21 cellular contexts compared by ENCODE assay signal in the genomic region with DNA sequence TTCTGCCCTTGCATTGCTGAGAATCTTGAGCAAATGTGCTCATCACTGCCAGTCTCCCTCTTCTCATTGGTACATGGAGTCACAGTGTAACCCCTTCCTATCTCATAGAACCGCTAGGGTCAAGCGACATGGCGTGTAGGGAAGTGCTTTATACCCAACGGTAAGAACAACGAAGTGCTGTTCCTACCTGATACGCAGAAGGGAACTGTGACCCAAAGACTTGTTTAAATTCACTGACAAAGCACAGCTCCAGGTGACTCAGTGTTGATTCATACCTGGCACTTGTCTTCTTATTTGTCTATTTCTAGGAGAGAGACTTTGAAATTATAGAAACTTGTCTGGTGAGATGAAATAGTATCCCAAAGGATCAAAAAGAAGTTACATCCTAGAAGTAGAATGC. TPM values are rescaled to one million over a fixed set of nuclear protein-coding genes. Genes with fewer than 3 reads are reported as not detected.
A peak's percentile ranks its signal among the peaks of the same experiment; 100 is the strongest.
DNase-seq lines count a peak whose midpoint lies in the region; ATAC-seq and TF ChIP-seq lines count a peak whose summit lies in the region.
"Had no signal": no experiment of that assay in that cellular context is flagged by ENCODE, and none has a peak within 500 bp of the region (broad histone marks: within the 10 kb centered on the region; RNA-seq: fewer than 3 reads in every experiment).

No MANE protein-coding gene starts in this region.

- no peaks in the 10 kb centered on the region for H3K9me2 ChIP-seq in PC-9 (ENCODE audit: insufficient read depth)

- no peak overlapping the region for H2AFZ ChIP-seq in PC-9

- H3K4me3 ChIP-seq in PC-9 (no peak overlapping the region), epithelial cell of esophagus (ENCODE audit: low read length) (no peak overlapping the region)
- H3K4me3 ChIP-seq: ascending aorta, esophagus muscularis mucosa, thoracic aorta had no signal

- H3K79me2 ChIP-seq in PC-9 (ENCODE audit: low read depth): no peaks in the 10 kb centered on the region

- peaks cover 0 to 5% of the 10 kb centered on the region in 2 donors for H3K36me3 Mint-ChIP-seq in activated naive CD4-positive, alpha-beta T cell treated with anti-CD3 and anti-CD28 coated beads, Interleukin-2, amount 50 U/mL, for 72 hours
- H3K36me3 Mint-ChIP-seq: CD4-positive, alpha-beta memory T cell; IgD-negative memory B cell; stimulated activated memory B cell treated with anti-CD40 and anti-IgM and Interleukin-4, amounts not matched to agents 10 μg/mL and 1 μg/mL and 100 μg/mL, for 72 hours had no signal

- H3F3A ChIP-seq in PC-9 (ENCODE audit: insufficient read depth, low read depth): peaks cover 4% of the 10 kb centered on the region

- no peaks in the 10 kb centered on the region for H3K9me3 ChIP-seq in PC-9 (ENCODE audit: insufficient read depth, low read depth)
- H3K9me3 ChIP-seq: ascending aorta, thoracic aorta had no signal

- H3K36me3 ChIP-seq in PC-9 (ENCODE audit: low read depth): no peaks in the 10 kb centered on the region
- H3K36me3 ChIP-seq: ascending aorta, esophagus muscularis mucosa, thoracic aorta had no signal

- no peak for ATAC-seq in activated naive CD4-positive, alpha-beta T cell treated with anti-CD3 and anti-CD28 coated beads, Interleukin-2, amount 50 U/mL, for 72 hours
- ATAC-seq in HG02973 (IDR thresholded peaks at IDR 0.05; ENCODE audit: unreplicated experiment): no peak
- ATAC-seq: activated CD8-positive, alpha-beta T cell treated with anti-CD3 and anti-CD28 coated beads for 36 hours; activated T-cell treated with anti-CD3 and anti-CD28 coated beads, Interleukin-2, amount 50 U/mL, for 4 hours; left lobe of liver; stimulated activated memory B cell treated with anti-CD40 and anti-IgM and Interleukin-4, amounts not matched to agents 10 μg/mL and 1 μg/mL and 100 μg/mL, for 72 hours had no signal

- no peak overlapping the region for H3K27ac Mint-ChIP-seq in activated naive CD4-positive, alpha-beta T cell treated with anti-CD3 and anti-CD28 coated beads, Interleukin-2, amount 50 U/mL, for 72 hours
- H3K27ac Mint-ChIP-seq: activated CD8-positive, alpha-beta T cell treated with anti-CD3 and anti-CD28 coated beads for 36 hours; CD4-positive, alpha-beta memory T cell; IgD-negative memory B cell; stimulated activated memory B cell treated with anti-CD40 and anti-IgM and Interleukin-4, amounts not matched to agents 10 μg/mL and 1 μg/mL and 100 μg/mL, for 72 hours had no signal

- POLR2A ChIA-PET in PC-9 (lab: Charles Lee; ENCODE audit: unreplicated experiment): interaction anchor here (0.5 to 1.4 kb wide), 10 partner anchors 14 to 1351 kb away, joined by 3 to 19 read pairs (median 4); no protein-coding TSS in a partner anchor

- CTCF ChIA-PET in PC-9 (lab: Charles Lee): interaction anchor here (0.6 to 1.1 kb wide), 6 partner anchors 47 to 1303 kb away, joined by 3 to 8 read pairs (median 4); a partner anchor contains a TSS

- no peaks in the 10 kb centered on the region for H3K27me3 ChIP-seq in PC-9 (ENCODE audit: insufficient read depth, low read depth)
- H3K27me3 ChIP-seq: ascending aorta, esophagus muscularis mucosa had no signal

- DNase-seq in HCEC 1CT (peak; percentile 45), PC-9 (peak; percentile 42 to 95), epithelial cell of esophagus (ENCODE audit: low read depth) (peak; percentile 90), renal cortical epithelial cell (ENCODE audit: low read depth) (peak; percentile 60)
- no peak for DNase-seq in activated naive CD4-positive, alpha-beta T cell treated with anti-CD3 and anti-CD28 coated beads, Interleukin-2, amount 50 U/mL, for 72 hours (ENCODE audit: low spot score in 2 of 2)
- DNase-seq in activated CD8-positive, alpha-beta memory T cell treated with anti-CD3 and anti-CD28 coated beads, Interleukin-2, amount 50 U/mL, for 4 hours: no peak
- DNase-seq: activated CD8-positive, alpha-beta T cell treated with anti-CD3 and anti-CD28 coated beads for 36 hours; activated naive CD4-positive, alpha-beta T cell treated with anti-CD3 and anti-CD28 coated beads, Interleukin-2, amount 50 U/mL, for 16 hours; activated T-cell treated with anti-CD3 and anti-CD28 coated beads, Interleukin-2, amount 50 U/mL, for 4 hours; CD4-positive, alpha-beta memory T cell; cerebellar nuclear complex; DND-41; NCI-H1694; NCI-H774 had no signal

- no TSS peak for BruUV-seq in PC-9 (replicated peaks; lab: Mats Ljungman, UMichigan)

- TF ChIP-seq CTCF in PC-9 (conservative IDR thresholded peaks at IDR 0.05) (no peak), epithelial cell of esophagus (IDR thresholded peaks at IDR 0.05; ENCODE audit: insufficient read depth, low read depth, low read length, missing control alignments) (no peak)

- peak overlapping the region; percentile 58 for H3K4me2 ChIP-seq in PC-9

- no peaks in the 10 kb centered on the region for H4K20me1 ChIP-seq in PC-9 (ENCODE audit: insufficient read depth)

- H3K27ac ChIP-seq in PC-9: no peak overlapping the region
- H3K27ac ChIP-seq: ascending aorta, esophagus muscularis mucosa, thoracic aorta had no signal

- H3K9me3 Mint-ChIP-seq in activated naive CD4-positive, alpha-beta T cell treated with anti-CD3 and anti-CD28 coated beads, Interleukin-2, amount 50 U/mL, for 72 hours: no peaks in the 10 kb centered on the region
- H3K9me3 Mint-ChIP-seq: activated CD8-positive, alpha-beta T cell treated with anti-CD3 and anti-CD28 coated beads for 36 hours; activated T-cell treated with anti-CD3 and anti-CD28 coated beads, Interleukin-2, amount 50 U/mL, for 4 hours; CD4-positive, alpha-beta memory T cell; stimulated activated memory B cell treated with anti-CD40 and anti-IgM and Interleukin-4, amounts not matched to agents 10 μg/mL and 1 μg/mL and 100 μg/mL, for 72 hours had no signal

- intact Hi-C loops in PC-9 (cut with micrococcal nuclease; ENCODE audit: unreplicated experiment): loop anchor here (1.0 kb wide), 1 partner anchor 66 kb away; no protein-coding TSS in a partner anchor

- peaks cover 20% of the 10 kb centered on the region for H3K4me1 ChIP-seq in PC-9 (replicated peaks; ENCODE audit: insufficient read depth)
- H3K4me1 ChIP-seq: ascending aorta had no signal

RNA-seq across cellular contexts. Expression of a gene that starts 53.7 kb away (rescaled TPM):
- total RNA-seq in PC-9 (2021) (16.3 and 21.1 TPM in 2 replicates), renal cortical epithelial cell (6.4 and 17.3 TPM in 2 replicates)
- total RNA-seq in activated naive CD4-positive, alpha-beta T cell treated with anti-CD3 and anti-CD28 coated beads, Interleukin-2, amount 50 U/mL, for 72 hours: 10 to 100 TPM; 21.7 to 25.3 TPM

Comparison
In these comparisons a context has a peak if more than half of its experiments do, and no peak if none do; other contexts are left out.
1. DNase-seq: peak in HCEC 1CT (single experiment), PC-9 (2 of 2), epithelial cell of esophagus (single experiment) and renal cortical epithelial cell (single experiment); none in activated naive CD4-positive, alpha-beta T cell treated with anti-CD3 and anti-CD28 coated beads, Interleukin-2, amount 50 U/mL, for 72 hours (0 of 2) and activated CD8-positive, alpha-beta memory T cell treated with anti-CD3 and anti-CD28 coated beads, Interleukin-2, amount 50 U/mL, for 4 hours (single experiment).